In the genomic region with DNA sequence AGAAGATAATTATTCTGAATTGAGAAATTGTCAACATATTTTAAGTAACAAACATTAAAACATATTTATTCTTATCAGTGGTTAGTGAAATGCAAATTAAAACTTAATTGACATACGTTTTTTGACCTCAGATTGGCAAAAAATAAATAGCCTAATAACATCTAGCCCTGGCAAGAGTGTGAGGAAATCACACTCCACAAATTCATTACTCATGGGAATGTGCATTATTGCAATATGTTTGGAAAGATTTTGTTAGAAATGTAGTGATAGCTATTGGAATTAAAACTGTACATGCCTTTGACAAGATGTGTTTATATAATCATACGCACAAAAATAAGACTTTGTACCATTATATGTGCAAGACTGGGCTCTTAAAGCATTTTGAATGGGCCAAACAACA, we compare ENCODE assay signal across 26 cellular contexts.
"Had no signal": no experiment of that assay in that cellular context is flagged by ENCODE, and none has a peak within 500 bp of the region (broad histone marks: within the 10 kb centered on the region; RNA-seq: fewer than 3 reads in every experiment).

No MANE protein-coding gene starts in this region.

- H3K27me3 Mint-ChIP-seq: IgD-negative memory B cell had no signal

- DNase-seq: Kasumi-1, MM.1S, MV-4-11, NCI-H1048, NCI-H1105, NCI-H1417, NCI-H1436 treated with DMSO at 0.1 percent for 48 hours, NCI-H1694, NCI-H187 treated with DMSO at 0.1 percent for 48 hours, NCI-H2029 treated with DMSO at 0.1 percent for 48 hours, NCI-H2171 treated with DMSO at 0.1 percent for 48 hours, NCI-H510A, NCI-H524 treated with DMSO at 0.1 percent for 48 hours, NCI-H69, NCI-H774, Right ventricle myocardium superior, RPMI8226, SIG-M5 had no signal

- H3K27ac Mint-ChIP-seq: IgD-negative memory B cell had no signal

- H3K9ac ChIP-seq: KMS-11 had no signal

- H3K36me3 Mint-ChIP-seq: IgD-negative memory B cell had no signal

- H3K4me3 ChIP-seq: K562, SJSA1, SK-N-MC had no signal

- H3K4me1 ChIP-seq: SJSA1 had no signal

- H3K4me1 Mint-ChIP-seq: IgD-negative memory B cell had no signal

- H3K27me3 ChIP-seq: SJSA1 had no signal

- H3K4me3 Mint-ChIP-seq: IgD-negative memory B cell had no signal

- H3K9me3 ChIP-seq: SJSA1 had no signal

- ATAC-seq: K562 had no signal

- FAIRE-seq: HTR-8/SVneo, K562, RCC 7860 had no signal

- H3K27ac ChIP-seq: HL-60, KMS-11, SJSA1, SK-N-MC had no signal

- H3K36me3 ChIP-seq: SJSA1 had no signal

- H3K4me2 ChIP-seq: KMS-11 had no signal
